In genomic region chr9:114405294-114406034, GRCh38 we compare ENCODE assay signal across 1 cellular context.
TF ChIP-seq lines count a peak whose summit lies in the region.

No MANE protein-coding gene starts in this region.

TF ChIP-seq in K562, 482 proteins besides CTCF, POLR2A, EP300 and RAD21 (continued from another document):
- TF ChIP-seq CHAMP1 (IDR thresholded peaks at IDR 0.05) (no peak), HDAC6 (IDR thresholded peaks at IDR 0.05; ENCODE audit: low read depth, low read length) (no peak), BMI1 (IDR thresholded peaks at IDR 0.05; ENCODE audit: low read length) (no peak), SMAD4 (CRISPR knock-in tag; conservative IDR thresholded peaks at IDR 0.05) (no peak), RB1 (IDR thresholded peaks at IDR 0.05; ENCODE audit: low read depth) (peak; percentile 78; the same call in 1 of the 2 replicates), TEAD4 (IDR thresholded peaks at IDR 0.05; ENCODE audit: low read length) (peak; percentile 24; the same call in 1 of the 2 replicates), TEAD4 (CRISPR knock-in tag; IDR thresholded peaks at IDR 0.05; ENCODE audit: borderline replicate concordance) (no peak), ZNF316 (IDR thresholded peaks at IDR 0.05) (no peak), RBFOX2 (IDR thresholded peaks at IDR 0.05; ENCODE audit: low read depth, low read length) (no peak), GABPB1 (CRISPR knock-in tag; IDR thresholded peaks at IDR 0.05) (peak; percentile 33; the same call in 1 of the 2 replicates), MBD2 (IDR thresholded peaks at IDR 0.05; ENCODE audit: borderline replicate concordance, low read depth) (no peak), ZNF165 (CRISPR knock-in tag; IDR thresholded peaks at IDR 0.05; ENCODE audit: borderline replicate concordance) (no peak), MCM3 (IDR thresholded peaks at IDR 0.05) (no peak), TEAD1 (CRISPR knock-in tag; IDR thresholded peaks at IDR 0.05) (0 out of 4 replicates have a peak, but pooled peaks of 1 of the 2 experiments have one; percentile 17), DACH1 (IDR thresholded peaks at IDR 0.05; ENCODE audit: partially characterized antibody) (no peak), MAZ (CRISPR knock-in tag; conservative IDR thresholded peaks at IDR 0.05 in 1 of 2, IDR thresholded peaks at IDR 0.05 in 1 of 2) (peak in 1 of 2 experiments; percentile 45; a peak in 2 of 4 replicates), IRF9 (tag; IDR thresholded peaks at IDR 0.05) (no peak), CTBP1 (IDR thresholded peaks at IDR 0.05; ENCODE audit: borderline replicate concordance) (peak; percentile 41; the same call in 1 of the 2 replicates), CBFA2T3 (IDR thresholded peaks at IDR 0.05) (no peak), ZNF717 (CRISPR knock-in tag; IDR thresholded peaks at IDR 0.05) (no peak), ARNT (IDR thresholded peaks at IDR 0.05) (no peak), EP400 (IDR thresholded peaks at IDR 0.05) (no peak), MLLT1 (IDR thresholded peaks at IDR 0.05) (no peak), SIX5 (IDR thresholded peaks at IDR 0.05; ENCODE audit: borderline replicate concordance in 1 of 2, insufficient read depth in 1 of 2, low read depth in 1 of 2, low read length in 2 of 2) (no peak), HCFC1 (IDR thresholded peaks at IDR 0.05; ENCODE audit: low read depth, low read length) (0 out of 2 replicates have a peak, but pooled peaks have one; percentile 7), YY1 (IDR thresholded peaks at IDR 0.05; ENCODE audit: borderline replicate concordance in 1 of 3, control insufficient read depth in 1 of 3, extremely low read depth in 1 of 3, insufficient read depth in 3 of 3, insufficient read length in 1 of 3, insufficient replicate concordance in 2 of 3, low read depth in 1 of 3, low read length in 2 of 3) (peak in 1 of 3 experiments; percentile 17)
